Comparison of ENCODE assay signal across 15 cellular contexts in genomic region chr15:39890640-39891039, GRCh38. TPM values are rescaled to one million over a fixed set of nuclear protein-coding genes. Genes with fewer than 3 reads are reported as not detected.
DNase-seq lines count a peak whose midpoint lies in the region; TF ChIP-seq lines count a peak whose summit lies in the region.
"Had no signal": no experiment of that assay in that cellular context is flagged by ENCODE, and none has a peak within 500 bp of the region (broad histone marks: within the 10 kb centered on the region; RNA-seq: fewer than 3 reads in every experiment).

No MANE protein-coding gene starts in this region.

- TF ChIP-seq CTCF in 22Rv1 (IDR thresholded peaks at IDR 0.05) (no peak), HFFc6 (IDR thresholded peaks at IDR 0.05) (no peak), RWPE1 (conservative IDR thresholded peaks at IDR 0.05; ENCODE audit: low read depth) (no peak)

- POLR2A ChIA-PET in RWPE1 (lab: Yijun Ruan, JAX; ENCODE audit: low non-redundant PET) = no interaction called here

- peak overlapping the region; percentile 26; the same call in 1 of the 2 replicates for H3K27ac Mint-ChIP-seq in HFFc6
- H3K27ac Mint-ChIP-seq: CD8-positive, alpha-beta T cell; T-helper 1 cell treated with Interleukin-12 subunit alpha and Interleukin-12 subunit beta and Interleukin-4 antibody, amounts not matched to agents 30 μg/mL and 1 μg/mL, for 36 hours had no signal

- no peaks in the 10 kb centered on the region for H3K9me3 Mint-ChIP-seq in HFFc6
- H3K9me3 Mint-ChIP-seq: CD8-positive, alpha-beta T cell; T-helper 1 cell treated with Interleukin-12 subunit alpha and Interleukin-12 subunit beta and Interleukin-4 antibody, amounts not matched to agents 30 μg/mL and 1 μg/mL, for 36 hours had no signal

- H3K27ac ChIP-seq in 22Rv1 = peak overlapping the region; percentile 73
- H3K27ac ChIP-seq in RWPE1 = no peak overlapping the region

- H3K4me3 Mint-ChIP-seq in HFFc6 = no peak overlapping the region
- H3K4me3 Mint-ChIP-seq: CD8-positive, alpha-beta T cell; T-helper 1 cell treated with Interleukin-12 subunit alpha and Interleukin-12 subunit beta and Interleukin-4 antibody, amounts not matched to agents 30 μg/mL and 1 μg/mL, for 36 hours had no signal

- CTCF ChIA-PET in RWPE1 (lab: Yijun Ruan, JAX) = no interaction called here

- H3K27me3 Mint-ChIP-seq in HFFc6 (ENCODE audit: insufficient read depth) = no peaks in the 10 kb centered on the region

- DNase-seq in DMS53 (lab: John Stamatoyannopoulos, UW) (peak; percentile 9), DMS53 treated with DMSO at 0.1 percent for 48 hours (lab: John Stamatoyannopoulos, UW; ENCODE audit: unreplicated experiment) (no peak), HFFc6 (no peak), NCI-H2029 treated with DMSO at 0.1 percent for 48 hours (lab: John Stamatoyannopoulos, UW) (peak; percentile 55), RWPE1 (ENCODE audit: low spot score) (no peak), nucleus accumbens (lab: John Stamatoyannopoulos, UW) (no peak), ureter (ENCODE audit: low spot score) (no peak)
- DNase-seq: 8988T; CD8-positive, alpha-beta T cell; NCI-H1436; NCI-H2171; NCI-H524 treated with DMSO at 0.1 percent for 48 hours; SIG-M5 had no signal

- H3K36me3 Mint-ChIP-seq in HFFc6 (ENCODE audit: low read depth) = peaks cover 20% of the 10 kb centered on the region
- H3K36me3 Mint-ChIP-seq: CD8-positive, alpha-beta T cell had no signal

- peaks cover 52% of the 10 kb centered on the region for H3K4me1 Mint-ChIP-seq in HFFc6 (ENCODE audit: low read depth)

RNA-seq across cellular contexts. Expression of gene GPR176, which starts 29.4 kb away (rescaled TPM):
- total RNA-seq in HFFc6 (2021; fragmentation: NEBNext Ultra II Directional; extraction: Animal tissue kit (Norgen Biotek cat#: 25700)) = 100 to 1,000 TPM; 151 to 193 (median 169) TPM
- 1.7 TPM for total RNA-seq in ureter

RNA-seq across cellular contexts. Expression of gene EIF2AK4, which starts 43.3 kb away (rescaled TPM):
- total RNA-seq in HFFc6 (2021; fragmentation: NEBNext Ultra II Directional; extraction: Animal tissue kit (Norgen Biotek cat#: 25700)) = 10 to 100 TPM; 85.6 to 94.3 (median 90.1) TPM
- 34.2 TPM for total RNA-seq in ureter

Comparison
In these comparisons a context has a peak if more than half of its experiments do, and no peak if none do; other contexts are left out.
1. DNase-seq: peak in DMS53 (single experiment) and NCI-H2029 treated with DMSO at 0.1 percent for 48 hours (single experiment); none in DMS53 treated with DMSO at 0.1 percent for 48 hours (single experiment), HFFc6 (single experiment), RWPE1 (single experiment), nucleus accumbens (0 of 56) and ureter (single experiment).
2. RNA of gene GPR176, which starts 29.4 kb away (total RNA-seq): 151 to 193 TPM in HFFc6; 1.7 TPM in ureter (single experiment); every median in the first group is over 10 times any median in the second.